Comparison of ENCODE assay signal across 24 cellular contexts in the genomic region with DNA sequence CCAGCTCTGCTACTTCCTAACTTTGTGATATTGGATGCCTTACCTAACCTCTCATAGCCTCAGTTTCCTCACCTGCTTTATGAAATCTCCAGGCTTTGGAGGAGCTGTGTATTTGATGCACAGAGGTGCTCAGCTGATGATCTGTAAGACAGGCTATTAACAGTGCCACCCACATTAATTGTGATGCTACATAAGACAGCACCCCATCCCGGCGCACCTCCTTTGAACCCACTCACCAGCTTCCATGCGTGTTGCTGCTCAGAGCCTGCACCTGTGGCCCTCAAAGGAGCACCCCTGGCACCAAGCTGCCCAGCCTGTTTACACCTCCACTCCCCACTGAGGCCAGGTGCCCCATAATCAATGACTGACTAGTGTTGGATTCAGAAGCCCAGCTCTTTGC.
"Had no signal": no experiment of that assay in that cellular context is flagged by ENCODE, and none has a peak within 500 bp of the region (broad histone marks: within the 10 kb centered on the region; RNA-seq: fewer than 3 reads in every experiment).

No MANE protein-coding gene starts in this region.

- FAIRE-seq: HTR-8/SVneo, K562, RCC 7860 had no signal

- H3K9me3 ChIP-seq: SJSA1 had no signal

- H3K27ac ChIP-seq: HL-60, KMS-11, SJSA1, SK-N-MC had no signal

- ATAC-seq: K562 had no signal

- H3K27me3 ChIP-seq: SJSA1 had no signal

- H3K4me3 ChIP-seq: K562, SJSA1, SK-N-MC had no signal

- H3K4me3 Mint-ChIP-seq: IgD-negative memory B cell had no signal

- H3K36me3 ChIP-seq: SJSA1 had no signal

- H3K27me3 Mint-ChIP-seq: IgD-negative memory B cell had no signal

- H3K4me1 Mint-ChIP-seq: IgD-negative memory B cell had no signal

- H3K27ac Mint-ChIP-seq: IgD-negative memory B cell had no signal

- DNase-seq: Kasumi-1, MM.1S, NCI-H1092 treated with DMSO at 0.1 percent for 48 hours, NCI-H1436, NCI-H187, NCI-H2029, NCI-H2081 treated with DMSO at 0.1 percent for 48 hours, NCI-H2171, NCI-H226, NCI-H446, NCI-H510A, NCI-H524 treated with DMSO at 0.1 percent for 48 hours, NCI-H774, Right ventricle myocardium superior, RPMI8226, SIG-M5 had no signal
